In the genomic region with DNA sequence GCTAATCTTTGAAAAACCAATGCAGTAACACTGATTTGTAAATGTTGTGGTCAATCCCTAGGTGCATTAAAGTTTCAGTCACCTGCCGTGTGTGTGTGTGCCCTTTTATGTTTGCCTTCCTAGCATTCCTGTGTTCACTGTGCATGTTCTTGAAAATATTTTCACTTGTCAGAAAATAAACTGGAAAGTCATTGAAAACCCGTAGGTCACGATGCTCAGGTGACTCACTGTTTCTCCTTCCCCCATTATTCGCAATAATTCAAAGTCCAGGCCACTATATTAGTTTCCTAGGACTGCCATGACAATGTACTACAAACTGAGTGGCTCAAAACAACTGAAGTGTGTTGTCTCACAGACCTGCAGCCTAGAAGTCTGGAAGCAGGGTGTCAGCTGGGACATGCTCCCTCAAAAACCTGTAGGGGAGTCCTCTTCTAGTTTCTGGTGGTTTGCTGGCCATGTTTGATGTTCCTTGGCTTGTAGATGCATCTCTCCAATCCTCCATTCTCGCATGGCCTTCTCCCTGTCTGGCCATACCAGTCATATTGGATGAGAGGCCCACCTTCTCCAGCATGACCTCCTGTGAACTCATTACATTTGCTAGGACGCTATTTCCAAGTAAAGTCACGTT, we compare ENCODE assay signal across 23 cellular contexts. TPM values are rescaled to one million over a fixed set of nuclear protein-coding genes. Genes with fewer than 3 reads are reported as not detected.
DNase-seq lines count a peak whose midpoint lies in the region; ATAC-seq, FAIRE-seq and TF ChIP-seq lines count a peak whose summit lies in the region.
"Had no signal": no experiment of that assay in that cellular context is flagged by ENCODE, and none has a peak within 500 bp of the region (broad histone marks: within the 10 kb centered on the region; RNA-seq: fewer than 3 reads in every experiment).

No MANE protein-coding gene starts in this region.

- no peaks in the 10 kb centered on the region for H3K27me3 Mint-ChIP-seq in osteocyte (ENCODE audit: unreplicated experiment)
- H3K27me3 Mint-ChIP-seq: activated naive CD8-positive, alpha-beta T cell treated with anti-CD3 and anti-CD28 coated beads, Interleukin-2, amount 10 ng/mL, durations not matched to agents 7 days and 5 days had no signal

- no peak for FAIRE-seq in A549 (lab: Jason Lieb, UNC)
- FAIRE-seq: islet of Langerhans had no signal

- no peak overlapping the region for H3K4me3 Mint-ChIP-seq in osteocyte (ENCODE audit: unreplicated experiment)
- H3K4me3 Mint-ChIP-seq: activated naive CD8-positive, alpha-beta T cell treated with anti-CD3 and anti-CD28 coated beads, Interleukin-2, amount 10 ng/mL, durations not matched to agents 7 days and 5 days; CD8-positive, alpha-beta T cell; mesothelial cell of epicardium; natural killer cell treated with Interleukin-12 subunit alpha and Interleukin-12 subunit beta and Interleukin-15 and Interleukin-18, amount 100 ng/mL, for 72 hours had no signal

- no peaks in the 10 kb centered on the region for H3K27me3 ChIP-seq in effector memory CD4-positive, alpha-beta T cell (replicated peaks; ENCODE audit: control insufficient read depth, insufficient read depth, low read length, poor library complexity, severe bottlenecking)
- H3K27me3 ChIP-seq: esophagus squamous epithelium, gastrocnemius medialis, ovary had no signal

- no peaks in the 10 kb centered on the region for H3K36me3 Mint-ChIP-seq in osteocyte (ENCODE audit: unreplicated experiment)
- H3K36me3 Mint-ChIP-seq: activated naive CD8-positive, alpha-beta T cell treated with anti-CD3 and anti-CD28 coated beads, Interleukin-2, amount 10 ng/mL, durations not matched to agents 7 days and 5 days; CD8-positive, alpha-beta T cell; natural killer cell treated with Interleukin-12 subunit alpha and Interleukin-12 subunit beta and Interleukin-15 and Interleukin-18, amount 100 ng/mL, for 72 hours had no signal

- WGBS in A549 (ENCODE audit: missing lambda C conversion rate) = 70% methylated on average over 7 of the region's 7 CpGs

- H3K4me1 Mint-ChIP-seq in osteocyte (ENCODE audit: unreplicated experiment) = peaks cover 12% of the 10 kb centered on the region
- H3K4me1 Mint-ChIP-seq: activated naive CD8-positive, alpha-beta T cell treated with anti-CD3 and anti-CD28 coated beads, Interleukin-2, amount 10 ng/mL, durations not matched to agents 7 days and 5 days; mesothelial cell of epicardium had no signal

- H3K4me3 ChIP-seq in A549 = no peak overlapping the region
- no peak overlapping the region for H3K4me3 ChIP-seq in effector memory CD4-positive, alpha-beta T cell (ENCODE audit: insufficient read depth, low read depth, low read length, poor library complexity, severe bottlenecking)
- H3K4me3 ChIP-seq: esophagus squamous epithelium, gastrocnemius medialis, ovary had no signal

- no peaks in the 10 kb centered on the region for H3K9me3 Mint-ChIP-seq in osteocyte (ENCODE audit: unreplicated experiment)
- H3K9me3 Mint-ChIP-seq: activated naive CD8-positive, alpha-beta T cell treated with anti-CD3 and anti-CD28 coated beads, Interleukin-2, amount 10 ng/mL, durations not matched to agents 7 days and 5 days; CD8-positive, alpha-beta T cell; mesothelial cell of epicardium; natural killer cell treated with Interleukin-12 subunit alpha and Interleukin-12 subunit beta and Interleukin-15 and Interleukin-18, amount 100 ng/mL, for 72 hours had no signal

- TF ChIP-seq POLR2A in A549 (IDR thresholded peaks at IDR 0.05; ENCODE audit: low read length) = no peak

- H3K36me3 ChIP-seq in effector memory CD4-positive, alpha-beta T cell (ENCODE audit: control insufficient read depth, insufficient read depth, low read length) = no peaks in the 10 kb centered on the region
- H3K36me3 ChIP-seq: gastrocnemius medialis, ovary had no signal

- DNase-seq in A549 (ENCODE audit: low read depth in 1 of 2, low spot score in 1 of 2) (no peak), SW480 (ENCODE audit: low spot score) (peak; percentile 81), kidney glomerular epithelial cell (lab: John Stamatoyannopoulos, UW) (peak; percentile 78), osteocyte (ENCODE audit: extremely low spot score, unreplicated experiment) (peak; percentile 11), DMS114 treated with DMSO at 0.1 percent for 48 hours (lab: John Stamatoyannopoulos, UW; ENCODE audit: unreplicated experiment) (no peak)
- DNase-seq in effector memory CD4-positive, alpha-beta T cell = no peak
- no peak for DNase-seq in stimulated activated naive CD4-positive, alpha-beta T cell (lab: John Stamatoyannopoulos, UW)
- DNase-seq: activated CD8-positive, alpha-beta memory T cell treated with anti-CD3 and anti-CD28 coated beads, Interleukin-2, amount 50 U/mL, for 48 hours; activated effector memory CD4-positive, alpha-beta T cell treated with Interleukin-2 at 50 U/mL for 16 hours; activated naive CD8-positive, alpha-beta T cell treated with anti-CD3 and anti-CD28 coated beads, Interleukin-2, amount 10 ng/mL, durations not matched to agents 7 days and 5 days; CD8-positive, alpha-beta T cell; esophagus squamous epithelium; gastrocnemius medialis; NCI-H510A treated with DMSO at 0.1 percent for 48 hours; ovary; right cardiac atrium; T-helper 2 cell had no signal

- TF ChIP-seq CTCF in A549 (IDR thresholded peaks at IDR 0.05) (no peak), osteocyte (IDR thresholded peaks at IDR 0.05) (no peak)

- no peak overlapping the region for H3K27ac ChIP-seq in A549
- H3K27ac ChIP-seq in effector memory CD4-positive, alpha-beta T cell (ENCODE audit: insufficient read depth, low read length, poor library complexity, severe bottlenecking) = no peak overlapping the region
- H3K27ac ChIP-seq: 22Rv1, esophagus squamous epithelium, gastrocnemius medialis, ovary, VCaP had no signal

- no peak overlapping the region for H3K4me2 ChIP-seq in A549

- CTCF ChIA-PET in A549 (lab: Yijun Ruan, JAX) = no interaction called here

- peak in 1 of 2 experiments; percentile 21; a peak in 1 of 6 replicates for ATAC-seq in A549
- ATAC-seq in HG03378 (IDR thresholded peaks at IDR 0.05; ENCODE audit: unreplicated experiment) = no peak
- ATAC-seq: CD8-positive, alpha-beta T cell; gastrocnemius medialis; natural killer cell treated with Interleukin-12 subunit alpha and Interleukin-12 subunit beta and Interleukin-15 and Interleukin-18, amount 100 ng/mL, for 72 hours; right cardiac atrium had no signal

- H3K4me1 ChIP-seq in A549 = peaks cover 5% of the 10 kb centered on the region; the same call in 1 of the 3 replicates
- no peaks in the 10 kb centered on the region for H3K4me1 ChIP-seq in effector memory CD4-positive, alpha-beta T cell (ENCODE audit: control insufficient read depth, insufficient read depth, low read length, poor library complexity, severe bottlenecking)
- H3K4me1 ChIP-seq: esophagus squamous epithelium, gastrocnemius medialis had no signal

- no peak for TF ChIP-seq EP300 in A549 (IDR thresholded peaks at IDR 0.05)

- TF ChIP-seq RAD21 in A549 (conservative IDR thresholded peaks at IDR 0.05 in 1 of 2, IDR thresholded peaks at IDR 0.05 in 1 of 2) = no peak

- no peak overlapping the region for H3K27ac Mint-ChIP-seq in osteocyte (ENCODE audit: unreplicated experiment)
- H3K27ac Mint-ChIP-seq: activated naive CD8-positive, alpha-beta T cell treated with anti-CD3 and anti-CD28 coated beads, Interleukin-2, amount 10 ng/mL, durations not matched to agents 7 days and 5 days; CD8-positive, alpha-beta T cell; mesothelial cell of epicardium; natural killer cell treated with Interleukin-12 subunit alpha and Interleukin-12 subunit beta and Interleukin-15 and Interleukin-18, amount 100 ng/mL, for 72 hours had no signal

- POLR2A ChIA-PET in A549 (lab: Yijun Ruan, JAX) = no interaction called here

- no peaks in the 10 kb centered on the region for H3K9me3 ChIP-seq in A549
- no peaks in the 10 kb centered on the region for H3K9me3 ChIP-seq in effector memory CD4-positive, alpha-beta T cell (ENCODE audit: control insufficient read depth, low read length)
- H3K9me3 ChIP-seq: esophagus squamous epithelium, gastrocnemius medialis, ovary had no signal

TF ChIP-seq in A549, 52 proteins besides CTCF, POLR2A, EP300 and RAD21:
- TF ChIP-seq FOSL2 (IDR thresholded peaks at IDR 0.05) (no peak), FOSL2 (CRISPR knock-in tag; IDR thresholded peaks at IDR 0.05) (peak; percentile 27; the same call in 1 of the 2 replicates), FOXS1 (CRISPR knock-in tag; IDR thresholded peaks at IDR 0.05) (no peak), KDM5A (IDR thresholded peaks at IDR 0.05) (no peak), NFE2L2 (conservative IDR thresholded peaks at IDR 0.05; ENCODE audit: low read length) (no peak)
- TF ChIP-seq, protein P1, sequence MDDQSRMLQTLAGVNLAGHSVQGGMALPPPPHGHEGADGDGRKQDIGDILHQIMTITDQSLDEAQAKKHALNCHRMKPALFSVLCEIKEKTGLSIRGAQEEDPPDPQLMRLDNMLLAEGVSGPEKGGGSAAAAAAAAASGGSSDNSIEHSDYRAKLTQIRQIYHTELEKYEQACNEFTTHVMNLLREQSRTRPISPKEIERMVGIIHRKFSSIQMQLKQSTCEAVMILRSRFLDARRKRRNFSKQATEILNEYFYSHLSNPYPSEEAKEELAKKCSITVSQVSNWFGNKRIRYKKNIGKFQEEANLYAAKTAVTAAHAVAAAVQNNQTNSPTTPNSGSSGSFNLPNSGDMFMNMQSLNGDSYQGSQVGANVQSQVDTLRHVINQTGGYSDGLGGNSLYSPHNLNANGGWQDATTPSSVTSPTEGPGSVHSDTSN (IDR thresholded peaks at IDR 0.05) = no peak

RNA-seq across cellular contexts. Expression of a gene that starts 29.3 kb away (rescaled TPM):
- polyA plus RNA-seq in A549 (2011; rRNA removed) (9.3 and 10.2 TPM in 2 replicates), A549 (2017; fragmentation: RNase III; extraction: RNeasy Plus Mini Kit Qiagen cat#74134 plus additional on column Dnase treatment) (2.3 to 2.9 TPM (median 2.3 TPM) in 3 replicates)
- 1.6 and 1.9 TPM in 2 replicates for polyA plus RNA-seq in A549 (2012; cell fraction: cytosol; rRNA removed)
- polyA plus RNA-seq in A549 (2012; cell fraction: nucleus; rRNA removed) = 0.94 and 1.1 TPM in 2 replicates
- 14.0 and 17.8 TPM in 2 replicates for polyA minus RNA-seq in A549 (2011; rRNA and poly(A)+ RNA removed)
- total RNA-seq in osteocyte = 0.38 and 0.71 TPM in 2 replicates

RNA-seq across cellular contexts. Expression of a gene that starts 48.3 kb away (rescaled TPM):
- polyA plus RNA-seq in A549 (2011; rRNA removed) (49.8 and 54.1 TPM in 2 replicates), A549 (2017; fragmentation: RNase III; extraction: RNeasy Plus Mini Kit Qiagen cat#74134 plus additional on column Dnase treatment) (10.7 to 12.7 TPM (median 11.4 TPM) in 3 replicates)
- polyA plus RNA-seq in A549 (2012; cell fraction: cytosol; rRNA removed) = 4.9 and 6.3 TPM in 2 replicates
- 3.3 and 4.7 TPM in 2 replicates for polyA plus RNA-seq in A549 (2012; cell fraction: nucleus; rRNA removed)
- polyA minus RNA-seq in A549 (2011; rRNA and poly(A)+ RNA removed) = 58.5 and 62.7 TPM in 2 replicates
- total RNA-seq in osteocyte = 4.4 and 4.5 TPM in 2 replicates

Comparison
In these comparisons a context has a peak if more than half of its experiments do, and no peak if none do; other contexts are left out.
1. DNase-seq: peak in SW480 (single experiment), kidney glomerular epithelial cell (single experiment) and osteocyte (single experiment); none in A549 (0 of 2), effector memory CD4-positive, alpha-beta T cell (0 of 3), DMS114 treated with DMSO at 0.1 percent for 48 hours (single experiment) and stimulated activated naive CD4-positive, alpha-beta T cell (0 of 6).